ENCODE assay signal across 19 cellular contexts in the genomic region with DNA sequence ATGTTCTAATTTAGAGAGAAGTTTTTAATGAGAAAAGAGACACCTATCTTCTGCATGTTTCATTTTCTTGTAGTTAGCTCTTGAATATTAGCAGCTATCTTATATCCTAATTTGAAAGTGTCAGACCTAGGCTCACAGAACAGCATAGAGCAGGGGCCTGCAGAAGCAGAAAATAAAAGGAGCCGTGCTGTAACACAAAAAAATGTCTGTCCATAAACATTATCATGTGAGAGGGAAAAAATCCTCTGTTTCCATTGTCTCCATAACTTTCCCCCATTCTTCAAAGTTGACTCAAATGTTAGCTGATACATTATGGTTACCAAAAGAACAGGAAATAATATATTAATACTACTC.
A peak's percentile ranks its signal among the peaks of the same experiment; 100 is the strongest.
DNase-seq lines count a peak whose midpoint lies in the region; ATAC-seq and TF ChIP-seq lines count a peak whose summit lies in the region.
"Had no signal": no experiment of that assay in that cellular context is flagged by ENCODE, and none has a peak within 500 bp of the region (broad histone marks: within the 10 kb centered on the region; RNA-seq: fewer than 3 reads in every experiment).

No MANE protein-coding gene starts in this region.

- H3K36me3 Mint-ChIP-seq in chondrocyte (ENCODE audit: low read depth) (peaks cover 2% of the 10 kb centered on the region), osteocyte (ENCODE audit: unreplicated experiment) (peaks cover 14% of the 10 kb centered on the region)

- ATAC-seq in GM19324 (IDR thresholded peaks at IDR 0.05; ENCODE audit: low FRiP score, unreplicated experiment) = no peak
- ATAC-seq: activated CD4-positive, CD25-positive, alpha-beta regulatory T cell treated with anti-CD3 and anti-CD28 coated beads, Interleukin-2, amount 50 U/mL, for 24 hours; activated T-helper 17 cell treated with anti-CD3 and anti-CD28 coated beads, Interleukin-2, amount 50 U/mL, for 72 hours had no signal

- H3K27me3 Mint-ChIP-seq in chondrocyte (ENCODE audit: low read depth) (no peaks in the 10 kb centered on the region), osteocyte (ENCODE audit: unreplicated experiment) (no peaks in the 10 kb centered on the region)
- H3K27me3 Mint-ChIP-seq: activated T-helper 17 cell treated with anti-CD3 and anti-CD28 coated beads, Interleukin-2, amount 50 U/mL, for 72 hours; stimulated activated naive CD8-positive, alpha-beta T cell treated with anti-CD3 and anti-CD28 coated beads, Interleukin-15, Interleukin-2, amounts not matched to agents 100 ng/mL and 50 ng/mL, for 24 hours had no signal

- H3K9me3 Mint-ChIP-seq in chondrocyte (ENCODE audit: low read depth) = peaks cover 11% of the 10 kb centered on the region
- H3K9me3 Mint-ChIP-seq in osteocyte (ENCODE audit: unreplicated experiment) = peaks cover 15% of the 10 kb centered on the region

- H3K4me1 Mint-ChIP-seq in chondrocyte (ENCODE audit: low read depth) (peaks cover 20% of the 10 kb centered on the region), osteocyte (ENCODE audit: unreplicated experiment) (peaks cover 27% of the 10 kb centered on the region)
- H3K4me1 Mint-ChIP-seq: activated T-helper 17 cell treated with anti-CD3 and anti-CD28 coated beads, Interleukin-2, amount 50 U/mL, for 72 hours had no signal

- H3K27ac Mint-ChIP-seq in chondrocyte (ENCODE audit: unreplicated experiment) (peak overlapping the region; percentile 94), osteocyte (ENCODE audit: unreplicated experiment) (peak overlapping the region; percentile 78)
- H3K27ac Mint-ChIP-seq: activated T-helper 17 cell treated with anti-CD3 and anti-CD28 coated beads, Interleukin-2, amount 50 U/mL, for 72 hours; stimulated activated naive CD8-positive, alpha-beta T cell treated with anti-CD3 and anti-CD28 coated beads, Interleukin-15, Interleukin-2, amounts not matched to agents 100 ng/mL and 50 ng/mL, for 24 hours had no signal

- no peak for TF ChIP-seq CTCF in chondrocyte (IDR thresholded peaks at IDR 0.05)
- TF ChIP-seq CTCF in osteocyte (IDR thresholded peaks at IDR 0.05) = no peak

- DNase-seq in NCI-H1417 (lab: John Stamatoyannopoulos, UW) (peak in 2 of 3 experiments; percentile 53 to 84), NCI-H1417 treated with DMSO at 0.1 percent for 48 hours (lab: John Stamatoyannopoulos, UW) (no peak), NCI-H2029 treated with DMSO at 0.1 percent for 48 hours (lab: John Stamatoyannopoulos, UW) (peak; percentile 61), chondrocyte (ENCODE audit: low spot score) (no peak), osteocyte (ENCODE audit: extremely low spot score, unreplicated experiment) (no peak), mucosa of gallbladder (ENCODE audit: low spot score) (no peak), OCI-M1 (lab: John Stamatoyannopoulos, UW) (no peak)
- DNase-seq: dermis blood vessel endothelial cell, DND-41, foreskin melanocyte, Kasumi-1, NCI-H1694, sigmoid colon, T1000, transverse colon had no signal

- H3K4me3 Mint-ChIP-seq in chondrocyte (ENCODE audit: unreplicated experiment) (peak overlapping the region; percentile 85), osteocyte (ENCODE audit: unreplicated experiment) (peak overlapping the region; percentile 70)
- H3K4me3 Mint-ChIP-seq: activated T-helper 17 cell treated with anti-CD3 and anti-CD28 coated beads, Interleukin-2, amount 50 U/mL, for 72 hours; stimulated activated naive CD8-positive, alpha-beta T cell treated with anti-CD3 and anti-CD28 coated beads, Interleukin-15, Interleukin-2, amounts not matched to agents 100 ng/mL and 50 ng/mL, for 24 hours had no signal

Comparison
In these comparisons a context has a peak if more than half of its experiments do, and no peak if none do; other contexts are left out.
1. DNase-seq: peak in NCI-H1417 (2 of 3) and NCI-H2029 treated with DMSO at 0.1 percent for 48 hours (single experiment); none in NCI-H1417 treated with DMSO at 0.1 percent for 48 hours (single experiment), chondrocyte (single experiment), osteocyte (single experiment), mucosa of gallbladder (single experiment) and OCI-M1 (single experiment).